ENCODE assay signal across 20 cellular contexts in the genomic region with DNA sequence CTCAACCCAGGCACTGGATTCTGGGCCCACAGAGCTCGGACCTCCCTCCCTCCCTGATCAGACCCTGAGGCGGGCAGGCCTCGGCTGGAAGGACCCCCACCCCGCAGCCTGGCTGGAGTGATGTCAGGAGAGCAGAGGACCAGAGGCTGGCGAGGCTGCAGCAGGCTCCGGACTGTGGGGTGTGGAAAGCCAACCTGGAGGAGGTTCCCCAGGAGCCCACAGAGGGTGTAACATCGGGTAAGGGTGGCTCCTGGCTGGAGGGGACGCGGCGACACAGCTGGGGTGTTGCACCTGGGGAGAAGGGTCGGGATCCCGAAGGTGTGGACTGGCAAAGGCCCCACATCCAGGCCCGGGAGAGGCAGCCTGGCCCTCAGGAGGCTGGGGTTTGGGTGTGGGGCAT.
"Had no signal": no experiment of that assay in that cellular context is flagged by ENCODE, and none has a peak within 500 bp of the region (broad histone marks: within the 10 kb centered on the region; RNA-seq: fewer than 3 reads in every experiment).

No MANE protein-coding gene starts in this region.

- H3K27me3 ChIP-seq: colonic mucosa, heart left ventricle, neutrophil, thyroid gland had no signal

- H3K27me3 Mint-ChIP-seq: activated CD4-positive, alpha-beta memory T cell treated with anti-CD3 and anti-CD28 coated beads, Interleukin-2, amount 10 ng/mL, durations not matched to agents 7 days and 5 days; activated CD4-positive, alpha-beta T cell treated with anti-CD3 and anti-CD28 coated beads for 36 hours; activated naive CD4-positive, alpha-beta T cell treated with anti-CD3 and anti-CD28 coated beads, Interleukin-2, amount 10 ng/mL, durations not matched to agents 7 days and 5 days; activated naive CD8-positive, alpha-beta T cell treated with anti-CD3 and anti-CD28 coated beads, Interleukin-2, amount 50 U/mL, for 24 hours; brain; central memory CD8-positive, alpha-beta T cell; naive thymus-derived CD4-positive, alpha-beta T cell had no signal

- H3K36me3 Mint-ChIP-seq: WTC11 had no signal

- H3K4me3 ChIP-seq: colonic mucosa, heart left ventricle, left ventricle myocardium inferior, thyroid gland had no signal

- ATAC-seq: activated CD4-positive, alpha-beta T cell treated with anti-CD3 and anti-CD28 coated beads for 36 hours; heart left ventricle; naive thymus-derived CD4-positive, alpha-beta T cell; WTC11 had no signal

- H3K9ac ChIP-seq: parathyroid adenoma had no signal

- H3K9me3 Mint-ChIP-seq: activated CD4-positive, alpha-beta memory T cell treated with anti-CD3 and anti-CD28 coated beads, Interleukin-2, amount 10 ng/mL, durations not matched to agents 7 days and 5 days; activated naive CD4-positive, alpha-beta T cell treated with anti-CD3 and anti-CD28 coated beads, Interleukin-2, amount 10 ng/mL, durations not matched to agents 7 days and 5 days; activated naive CD8-positive, alpha-beta T cell treated with anti-CD3 and anti-CD28 coated beads, Interleukin-2, amount 50 U/mL, for 24 hours; brain; central memory CD8-positive, alpha-beta T cell; naive thymus-derived CD4-positive, alpha-beta T cell; WTC11 had no signal

- DNase-seq: activated CD4-positive, alpha-beta memory T cell treated with anti-CD3 and anti-CD28 coated beads, Interleukin-2, amount 10 ng/mL, durations not matched to agents 7 days and 5 days; activated CD4-positive, alpha-beta T cell treated with anti-CD3 and anti-CD28 coated beads for 36 hours; activated effector memory CD4-positive, alpha-beta T cell treated with Interleukin-2 at 50 U/mL for 16 hours; activated naive CD4-positive, alpha-beta T cell treated with anti-CD3 and anti-CD28 coated beads, Interleukin-2, amount 10 ng/mL, durations not matched to agents 7 days and 5 days; activated naive CD8-positive, alpha-beta T cell treated with anti-CD3 and anti-CD28 coated beads, Interleukin-2, amount 50 U/mL, for 24 hours; activated T-cell treated with anti-CD3 and anti-CD28 coated beads, Interleukin-2, amount 50 U/mL, for 48 hours; anterior cingulate cortex; colonic mucosa; erythroblast; heart left ventricle; left ventricle myocardium inferior; mammary epithelial cell; naive thymus-derived CD4-positive, alpha-beta T cell; stimulated activated naive CD4-positive, alpha-beta T cell treated with Interleukin-2 at 50 U/mL for 16 hours; thyroid gland had no signal

- H3K27ac Mint-ChIP-seq: activated CD4-positive, alpha-beta memory T cell treated with anti-CD3 and anti-CD28 coated beads, Interleukin-2, amount 10 ng/mL, durations not matched to agents 7 days and 5 days; activated CD4-positive, alpha-beta T cell treated with anti-CD3 and anti-CD28 coated beads for 36 hours; activated naive CD4-positive, alpha-beta T cell treated with anti-CD3 and anti-CD28 coated beads, Interleukin-2, amount 10 ng/mL, durations not matched to agents 7 days and 5 days; activated naive CD8-positive, alpha-beta T cell treated with anti-CD3 and anti-CD28 coated beads, Interleukin-2, amount 50 U/mL, for 24 hours; naive thymus-derived CD4-positive, alpha-beta T cell; WTC11 had no signal

- H3K36me3 ChIP-seq: colonic mucosa had no signal

- H3K27ac ChIP-seq: colonic mucosa, neutrophil, parathyroid adenoma, thyroid gland had no signal

- H3K4me1 Mint-ChIP-seq: activated CD4-positive, alpha-beta T cell treated with anti-CD3 and anti-CD28 coated beads for 36 hours; activated naive CD4-positive, alpha-beta T cell treated with anti-CD3 and anti-CD28 coated beads, Interleukin-2, amount 10 ng/mL, durations not matched to agents 7 days and 5 days; activated naive CD8-positive, alpha-beta T cell treated with anti-CD3 and anti-CD28 coated beads, Interleukin-2, amount 50 U/mL, for 24 hours; central memory CD8-positive, alpha-beta T cell; naive thymus-derived CD4-positive, alpha-beta T cell; WTC11 had no signal

- H3K9me3 ChIP-seq: colonic mucosa, heart left ventricle, left ventricle myocardium inferior, neutrophil, thyroid gland had no signal

- H3K4me3 Mint-ChIP-seq: activated CD4-positive, alpha-beta memory T cell treated with anti-CD3 and anti-CD28 coated beads, Interleukin-2, amount 10 ng/mL, durations not matched to agents 7 days and 5 days; activated CD4-positive, alpha-beta T cell treated with anti-CD3 and anti-CD28 coated beads for 36 hours; activated naive CD4-positive, alpha-beta T cell treated with anti-CD3 and anti-CD28 coated beads, Interleukin-2, amount 10 ng/mL, durations not matched to agents 7 days and 5 days; activated naive CD8-positive, alpha-beta T cell treated with anti-CD3 and anti-CD28 coated beads, Interleukin-2, amount 50 U/mL, for 24 hours; brain; central memory CD8-positive, alpha-beta T cell; naive thymus-derived CD4-positive, alpha-beta T cell; WTC11 had no signal
